In the genomic region with DNA sequence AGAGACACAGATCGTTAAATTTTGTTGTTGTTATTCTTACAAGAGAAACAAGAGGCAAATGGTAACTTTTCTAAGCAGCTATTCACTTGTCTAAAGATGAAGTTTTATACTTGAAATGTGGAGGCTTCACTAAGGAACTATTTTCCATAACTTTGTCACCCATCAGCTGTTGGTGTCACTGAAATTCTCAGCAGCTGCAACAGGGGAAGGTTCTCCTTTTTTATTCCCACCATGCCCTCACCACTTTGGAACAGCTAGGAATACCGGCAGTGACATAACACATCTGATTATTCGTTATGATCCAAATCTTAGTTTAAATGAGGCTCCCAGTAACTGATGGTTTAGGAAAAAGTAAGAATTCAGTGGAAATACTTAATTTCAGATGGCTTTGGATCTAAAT, we compare ENCODE assay signal across 21 cellular contexts.
DNase-seq lines count a peak whose midpoint lies in the region; ATAC-seq and TF ChIP-seq lines count a peak whose summit lies in the region.
"Had no signal": no experiment of that assay in that cellular context is flagged by ENCODE, and none has a peak within 500 bp of the region (broad histone marks: within the 10 kb centered on the region; RNA-seq: fewer than 3 reads in every experiment).

No MANE protein-coding gene starts in this region.

- H3K36me3 Mint-ChIP-seq in activated T-cell treated with anti-CD3 and anti-CD28 coated beads, Interleukin-2, amount 50 U/mL, for 4 hours (ENCODE audit: insufficient read depth), result no peaks in the 10 kb centered on the region
- no peaks in the 10 kb centered on the region for H3K36me3 Mint-ChIP-seq in CD8-positive, alpha-beta T cell
- no peaks in the 10 kb centered on the region for H3K36me3 Mint-ChIP-seq in activated CD8-positive, alpha-beta T cell treated with anti-CD3 and anti-CD28 coated beads for 36 hours (ENCODE audit: low read depth)
- peaks cover 3 to 11% (median 6%) of the 10 kb centered on the region in 5 donors for H3K36me3 Mint-ChIP-seq in naive thymus-derived CD4-positive, alpha-beta T cell

- H3K27me3 ChIP-seq in CD8-positive, alpha-beta T cell (ENCODE audit: insufficient read depth, low read length), result no peaks in the 10 kb centered on the region
- no peaks in the 10 kb centered on the region for H3K27me3 ChIP-seq in naive thymus-derived CD4-positive, alpha-beta T cell (ENCODE audit: control insufficient read depth in 2 of 2, insufficient read depth in 2 of 2, low read length in 2 of 2)
- H3K27me3 ChIP-seq: MG63, Peyer's patch had no signal

- ATAC-seq in activated T-cell treated with anti-CD3 and anti-CD28 coated beads, Interleukin-2, amount 50 U/mL, for 4 hours, result no peak
- ATAC-seq in CD8-positive, alpha-beta T cell, result no peak
- no peak for ATAC-seq in activated CD8-positive, alpha-beta T cell treated with anti-CD3 and anti-CD28 coated beads for 36 hours
- no peak for ATAC-seq in naive thymus-derived CD4-positive, alpha-beta T cell
- no peak for ATAC-seq in GM21717 (IDR thresholded peaks at IDR 0.05; ENCODE audit: unreplicated experiment)
- no peak for ATAC-seq in HG03520 (IDR thresholded peaks at IDR 0.05; ENCODE audit: unreplicated experiment)

- no peak overlapping the region for H3K4me3 ChIP-seq in CD8-positive, alpha-beta T cell (ENCODE audit: low read depth, low read length)
- H3K4me3 ChIP-seq in naive thymus-derived CD4-positive, alpha-beta T cell (ENCODE audit: low read length), result no peak overlapping the region
- H3K4me3 ChIP-seq: MG63, Peyer's patch had no signal

- CTCF ChIA-PET in CD8-positive, alpha-beta T cell (lab: Charles Lee), result no interaction called here
- CTCF ChIA-PET in activated CD8-positive, alpha-beta T cell treated with anti-CD3 and anti-CD28 coated beads for 36 hours (lab: Charles Lee), result interaction anchor here (1.3 to 1.5 kb wide), 3 partner anchors 14 to 286 kb away, joined by 3 to 4 read pairs (median 3); no protein-coding TSS in a partner anchor
- CTCF ChIA-PET in naive thymus-derived CD4-positive, alpha-beta T cell (lab: Charles Lee), result interaction anchor here (0.5 kb wide), 1 partner anchor 690 kb away, joined by 4 read pairs; no protein-coding TSS in a partner anchor

- peaks cover 17% of the 10 kb centered on the region for H3K4me1 ChIP-seq in CD8-positive, alpha-beta T cell (ENCODE audit: insufficient read depth, low read length)
- H3K4me1 ChIP-seq in naive thymus-derived CD4-positive, alpha-beta T cell (ENCODE audit: control insufficient read depth in 2 of 2, insufficient read depth in 2 of 2, low read length in 2 of 2), result peaks cover 0 to 33% of the 10 kb centered on the region in 2 donors
- H3K4me1 ChIP-seq: Peyer's patch had no signal

- intact Hi-C loops in CD8-positive, alpha-beta T cell (cut with DNase I, micrococcal nuclease), result no loop called here
- intact Hi-C loops in activated CD8-positive, alpha-beta T cell treated with anti-CD3 and anti-CD28 coated beads for 36 hours (cut with micrococcal nuclease), result no loop called here
- intact Hi-C loops in naive thymus-derived CD4-positive, alpha-beta T cell (cut with micrococcal nuclease), result loop anchor here in 1 of 2 donors (1.0 to 2.0 kb wide), 2 partner anchors 15 to 27 kb away; no protein-coding TSS in a partner anchor

- H3K9me3 Mint-ChIP-seq in activated T-cell treated with anti-CD3 and anti-CD28 coated beads, Interleukin-2, amount 50 U/mL, for 4 hours, result no peaks in the 10 kb centered on the region
- H3K9me3 Mint-ChIP-seq in CD8-positive, alpha-beta T cell, result no peaks in the 10 kb centered on the region
- no peaks in the 10 kb centered on the region for H3K9me3 Mint-ChIP-seq in activated CD8-positive, alpha-beta T cell treated with anti-CD3 and anti-CD28 coated beads for 36 hours
- peaks cover 0 to 1% (median 0%) of the 10 kb centered on the region in 11 donors for H3K9me3 Mint-ChIP-seq in naive thymus-derived CD4-positive, alpha-beta T cell
- H3K9me3 Mint-ChIP-seq: CD8-positive, alpha-beta memory T cell; HFFc6 had no signal

- peaks cover 26% of the 10 kb centered on the region for H3K4me1 Mint-ChIP-seq in activated T-cell treated with anti-CD3 and anti-CD28 coated beads, Interleukin-2, amount 50 U/mL, for 4 hours (ENCODE audit: low read depth)
- peaks cover 40% of the 10 kb centered on the region for H3K4me1 Mint-ChIP-seq in CD8-positive, alpha-beta T cell (ENCODE audit: low read depth)
- peaks cover 21% of the 10 kb centered on the region for H3K4me1 Mint-ChIP-seq in activated CD8-positive, alpha-beta T cell treated with anti-CD3 and anti-CD28 coated beads for 36 hours (ENCODE audit: low read depth)
- peaks cover 23 to 63% (median 56%) of the 10 kb centered on the region in 7 donors for H3K4me1 Mint-ChIP-seq in naive thymus-derived CD4-positive, alpha-beta T cell

- no peaks in the 10 kb centered on the region for H3K27me3 Mint-ChIP-seq in activated T-cell treated with anti-CD3 and anti-CD28 coated beads, Interleukin-2, amount 50 U/mL, for 4 hours (ENCODE audit: low read depth)
- H3K27me3 Mint-ChIP-seq in CD8-positive, alpha-beta T cell (ENCODE audit: low read depth), result no peaks in the 10 kb centered on the region
- no peaks in the 10 kb centered on the region for H3K27me3 Mint-ChIP-seq in activated CD8-positive, alpha-beta T cell treated with anti-CD3 and anti-CD28 coated beads for 36 hours
- peaks cover 0 to 30% (median 0%) of the 10 kb centered on the region in 5 donors for H3K27me3 Mint-ChIP-seq in naive thymus-derived CD4-positive, alpha-beta T cell

- TF ChIP-seq CTCF in CD8-positive, alpha-beta T cell (IDR thresholded peaks at IDR 0.05), result no peak
- no peak for TF ChIP-seq CTCF in activated CD8-positive, alpha-beta T cell treated with anti-CD3 and anti-CD28 coated beads for 36 hours (IDR thresholded peaks at IDR 0.05)

- H3K27ac ChIP-seq in CD8-positive, alpha-beta T cell (ENCODE audit: low read depth, low read length), result no peak overlapping the region
- H3K27ac ChIP-seq in naive thymus-derived CD4-positive, alpha-beta T cell (ENCODE audit: low read depth, low read length), result no peak overlapping the region
- H3K27ac ChIP-seq: HL-60, Peyer's patch had no signal

- no peak overlapping the region for H3K27ac Mint-ChIP-seq in CD8-positive, alpha-beta T cell
- no peak overlapping the region for H3K27ac Mint-ChIP-seq in activated CD8-positive, alpha-beta T cell treated with anti-CD3 and anti-CD28 coated beads for 36 hours
- peak overlapping the region in 5 of 9 donors; percentile 6 to 74 (median 39) for H3K27ac Mint-ChIP-seq in naive thymus-derived CD4-positive, alpha-beta T cell
- H3K27ac Mint-ChIP-seq: CD8-positive, alpha-beta memory T cell; HFFc6 had no signal

- peak overlapping the region; percentile 47 for H3K4me3 Mint-ChIP-seq in activated T-cell treated with anti-CD3 and anti-CD28 coated beads, Interleukin-2, amount 50 U/mL, for 4 hours
- H3K4me3 Mint-ChIP-seq in CD8-positive, alpha-beta T cell, result peak overlapping the region; percentile 65
- peak overlapping the region; percentile 32 for H3K4me3 Mint-ChIP-seq in activated CD8-positive, alpha-beta T cell treated with anti-CD3 and anti-CD28 coated beads for 36 hours
- H3K4me3 Mint-ChIP-seq in naive thymus-derived CD4-positive, alpha-beta T cell, result peak overlapping the region; percentile 58 to 93 (median 78)
- H3K4me3 Mint-ChIP-seq: HFFc6 had no signal

- H3K9me3 ChIP-seq in CD8-positive, alpha-beta T cell (ENCODE audit: low read length), result no peaks in the 10 kb centered on the region
- no peaks in the 10 kb centered on the region for H3K9me3 ChIP-seq in naive thymus-derived CD4-positive, alpha-beta T cell (ENCODE audit: control insufficient read depth in 2 of 3, low read length in 3 of 3)
- H3K9me3 ChIP-seq: MG63, Peyer's patch had no signal

- DNase-seq in activated T-cell treated with anti-CD3 and anti-CD28 coated beads, Interleukin-2, amount 50 U/mL, for 4 hours, result no peak
- no peak for DNase-seq in activated T-cell treated with anti-CD3 and anti-CD28 coated beads, Interleukin-2, amount 50 U/mL, for 48 hours
- no peak for DNase-seq in CD8-positive, alpha-beta T cell
- no peak for DNase-seq in activated CD8-positive, alpha-beta T cell treated with anti-CD3 and anti-CD28 coated beads for 36 hours
- no peak for DNase-seq in naive thymus-derived CD4-positive, alpha-beta T cell
- DNase-seq in NCI-H1694 treated with DMSO at 0.1 percent for 48 hours (lab: John Stamatoyannopoulos, UW), result no peak
- DNase-seq: AML-193, HFFc6, KBM-7, MG63, NCI-H1417, NCI-H2029, NCI-H2171 treated with DMSO at 0.1 percent for 48 hours, NCI-H510A, NCI-H82, Peyer's patch, Right ventricle myocardium superior had no signal

- H3K36me3 ChIP-seq in CD8-positive, alpha-beta T cell (ENCODE audit: insufficient read depth, low read length), result no peaks in the 10 kb centered on the region
- H3K36me3 ChIP-seq in naive thymus-derived CD4-positive, alpha-beta T cell (ENCODE audit: control insufficient read depth in 2 of 3, insufficient read depth in 3 of 3, low read length in 3 of 3), result no peaks in the 10 kb centered on the region
- H3K36me3 ChIP-seq: MG63, Peyer's patch had no signal

- POLR2A ChIA-PET in CD8-positive, alpha-beta T cell (lab: Charles Lee), result interaction anchor here (1.1 kb wide), 1 partner anchor 218 kb away, joined by 3 read pairs; no protein-coding TSS in a partner anchor
- POLR2A ChIA-PET in activated CD8-positive, alpha-beta T cell treated with anti-CD3 and anti-CD28 coated beads for 36 hours (lab: Charles Lee), result no interaction called here
- POLR2A ChIA-PET in naive thymus-derived CD4-positive, alpha-beta T cell (lab: Charles Lee), result interaction anchor here (0.6 to 1.4 kb wide), 3 partner anchors 11 to 256 kb away, joined by 3 to 6 read pairs (median 4); no protein-coding TSS in a partner anchor

Comparison
In these comparisons a context has a peak if more than half of its experiments do, and no peak if none do; other contexts are left out.
1. H3K27ac Mint-ChIP-seq: peak in naive thymus-derived CD4-positive, alpha-beta T cell (5 of 9); none in CD8-positive, alpha-beta T cell (single experiment) and activated CD8-positive, alpha-beta T cell treated with anti-CD3 and anti-CD28 coated beads for 36 hours (single experiment).
2. Peak in every context shown above with its lines, with median percentiles within 50 percentile points of each other: H3K4me3 Mint-ChIP-seq.